ENCODE assay signal across 9 cellular contexts in the genomic region with DNA sequence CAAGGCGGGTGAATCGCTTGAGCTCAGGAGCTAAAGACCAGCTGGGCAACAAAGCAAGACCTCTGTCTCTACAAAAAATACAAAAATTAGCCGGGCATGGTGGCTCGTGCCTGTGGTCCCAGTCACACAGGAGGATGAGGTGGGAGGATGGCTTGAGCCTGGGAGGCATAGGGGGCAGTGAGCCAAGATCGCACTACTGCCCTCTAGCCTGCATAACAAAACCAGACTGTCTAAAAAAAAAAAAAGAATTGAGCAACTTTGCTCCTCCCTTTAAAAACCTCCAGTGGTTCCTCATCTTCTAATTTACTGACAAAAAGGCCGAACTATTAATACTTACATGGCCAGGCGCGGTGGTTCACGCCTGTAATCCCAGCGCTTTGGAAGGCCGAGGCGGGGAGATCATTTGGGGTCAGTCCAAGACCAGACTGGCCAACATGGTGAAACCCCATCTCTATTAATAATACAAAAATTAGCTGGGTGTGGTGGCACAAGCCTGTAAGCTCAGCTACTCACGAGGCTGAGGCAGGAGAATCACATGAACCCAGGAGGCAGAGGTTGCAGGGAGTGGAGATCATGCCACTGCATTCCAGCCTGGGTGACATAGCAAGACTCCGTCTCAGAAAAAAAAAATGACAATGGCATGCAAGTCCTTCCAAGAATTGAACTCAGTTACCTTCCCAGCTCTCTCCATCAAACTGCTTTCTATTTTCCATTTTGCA. TPM values are rescaled to one million over a fixed set of nuclear protein-coding genes. Genes with fewer than 3 reads are reported as not detected.
A peak's percentile ranks its signal among the peaks of the same experiment; 100 is the strongest.
DNase-seq lines count a peak whose midpoint lies in the region; ATAC-seq and TF ChIP-seq lines count a peak whose summit lies in the region.
"Had no signal": no experiment of that assay in that cellular context is flagged by ENCODE, and none has a peak within 500 bp of the region (broad histone marks: within the 10 kb centered on the region; RNA-seq: fewer than 3 reads in every experiment).

No MANE protein-coding gene starts in this region.

- no peak for ATAC-seq in HG02973 (IDR thresholded peaks at IDR 0.05; ENCODE audit: unreplicated experiment)

- H3K27me3 ChIP-seq in adrenal gland (no peaks in the 10 kb centered on the region), tibial artery (no peaks in the 10 kb centered on the region)

- DNase-seq in D341Med (ENCODE audit: low spot score) (peak; percentile 58), M059J (ENCODE audit: low read depth) (peak; percentile 40), adrenal gland (peak; percentile 32 to 72 (median 61)), immature natural killer cell (no peak), tibial artery (peak; percentile 49 to 68), cerebellar nuclear complex (lab: John Stamatoyannopoulos, UW) (no peak)
- no peak for DNase-seq in activated CD4-positive, alpha-beta T cell treated with anti-CD3 and anti-CD28 coated beads, Interleukin-2, amount 50 U/mL, for 1 hour

- intact Hi-C loops in adrenal gland (cut with DNase I) = loop anchor here in 1 of 2 donors (10.0 kb wide), 1 partner anchor 117 kb away; a partner anchor contains a TSS
- intact Hi-C loops in tibial artery (cut with DNase I; ENCODE audit: low total_unique reads) = loop anchor here (10.0 kb wide), 1 partner anchor 117 kb away; a partner anchor contains a TSS

- WGBS in adrenal gland, 4 donors = 67 to 76% (median 71%) methylated on average over 14 of the region's 14 CpGs

- H3K27ac ChIP-seq in adrenal gland (peak overlapping the region in 2 of 5 donors; percentile 42 to 46), tibial artery (peak overlapping the region in 1 of 2 donors; percentile 52)
- H3K27ac ChIP-seq: parathyroid adenoma had no signal

- H3K27ac Mint-ChIP-seq in immature natural killer cell = peak overlapping the region in 5 of 6 donors; percentile 19 to 83 (median 62)

- peaks cover 63 to 78% of the 10 kb centered on the region in 2 donors for H3K4me1 Mint-ChIP-seq in immature natural killer cell

- H3K36me3 ChIP-seq in adrenal gland (replicated peaks in 1 of 2) (no peaks in the 10 kb centered on the region), tibial artery (peaks cover 0 to 4% (median 4%) of the 10 kb centered on the region in 3 donors)

- H3K9me3 Mint-ChIP-seq in immature natural killer cell = no peaks in the 10 kb centered on the region

- no peaks in the 10 kb centered on the region for H3K9me3 ChIP-seq in adrenal gland (replicated peaks in 1 of 3)
- no peaks in the 10 kb centered on the region for H3K9me3 ChIP-seq in tibial artery

- TF ChIP-seq CTCF in adrenal gland (IDR thresholded peaks at IDR 0.05) = peak in 5 of 6 experiments; percentile 6 to 43 (median 33)
- TF ChIP-seq CTCF in tibial artery (IDR thresholded peaks at IDR 0.05) = peak in 1 of 2 experiments; percentile 24

- no peak for TF ChIP-seq POLR2A in adrenal gland (IDR thresholded peaks at IDR 0.05)

- peaks cover 0 to 9% (median 0%) of the 10 kb centered on the region in 3 donors for H3K27me3 Mint-ChIP-seq in immature natural killer cell (ENCODE audit: low read depth in 3 of 3)

- H3K4me3 ChIP-seq in adrenal gland (no peak overlapping the region), tibial artery (no peak overlapping the region)

- H3K4me1 ChIP-seq in adrenal gland (replicated peaks in 1 of 2) (peaks cover 13 to 45% of the 10 kb centered on the region in 2 donors), tibial artery (peaks cover 0 to 63% (median 29%) of the 10 kb centered on the region in 4 donors)

- H3K36me3 Mint-ChIP-seq in immature natural killer cell = peaks cover 0 to 3% (median 0%) of the 10 kb centered on the region in 3 donors

- peak overlapping the region in 1 of 5 donors; percentile 7 for H3K4me3 Mint-ChIP-seq in immature natural killer cell

RNA-seq across cellular contexts. Expression of a gene that starts 4.4 kb away (rescaled TPM):
- 44.7 and 70.0 TPM in 2 replicates for total RNA-seq in M059J (2014; rRNA removed; shearing (Covaris generic))
- total RNA-seq in adrenal gland = 10 to 100 TPM; 25.0 to 44.1 (median 33.1) TPM
- polyA plus RNA-seq in adrenal gland (10 to 100 TPM in 2 of 3 donors, 1 to 10 TPM in 1; 5.4 to 49.1 (median 11.3) TPM), immature natural killer cell (10 to 100 TPM in 2 of 3 donors, 1 to 10 TPM in 1; 4.8 to 23.2 (median 11.2) TPM)

RNA-seq across cellular contexts. Expression of a gene that starts 41.3 kb away (rescaled TPM):
- not detected in 2 replicates for total RNA-seq in M059J (2014; rRNA removed; shearing (Covaris generic))
- total RNA-seq in adrenal gland = not detected
- under 1 TPM in 1 of 3 donors, not detected in 2; 0.27 TPM for polyA plus RNA-seq in adrenal gland
- polyA plus RNA-seq in immature natural killer cell = not detected

Comparison
In these comparisons a context has a peak if more than half of its experiments do, and no peak if none do; other contexts are left out.
1. DNase-seq: peak in D341Med (single experiment), M059J (single experiment), adrenal gland (7 of 7) and tibial artery (2 of 2); none in immature natural killer cell (0 of 3), cerebellar nuclear complex (0 of 2) and activated CD4-positive, alpha-beta T cell treated with anti-CD3 and anti-CD28 coated beads, Interleukin-2, amount 50 U/mL, for 1 hour (single experiment).